23 cellular contexts compared by ENCODE assay signal in the genomic region with DNA sequence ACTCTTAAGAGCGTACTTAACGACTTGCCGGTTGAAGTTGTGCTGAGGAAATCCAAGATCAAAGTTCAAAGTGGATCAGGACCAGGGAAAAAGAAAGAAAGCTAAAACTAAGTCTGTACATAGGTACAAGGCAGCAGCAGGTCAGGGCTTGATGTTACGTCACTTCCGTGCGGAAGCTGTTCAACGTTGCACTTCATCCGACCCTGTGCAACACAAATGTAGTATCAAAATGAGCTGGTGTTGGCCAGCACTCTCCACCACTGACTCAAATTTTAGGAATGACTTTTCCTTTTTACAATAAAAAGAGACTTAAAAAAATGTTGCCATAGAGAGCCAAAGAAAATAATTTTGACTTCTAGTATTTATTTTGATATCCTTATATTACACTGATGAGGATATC.
"Had no signal": no experiment of that assay in that cellular context is flagged by ENCODE, and none has a peak within 500 bp of the region (broad histone marks: within the 10 kb centered on the region; RNA-seq: fewer than 3 reads in every experiment).

No MANE protein-coding gene starts in this region.

- H3K27me3 Mint-ChIP-seq: activated naive CD8-positive, alpha-beta T cell treated with anti-CD3 and anti-CD28 coated beads, Interleukin-2, amount 10 ng/mL, durations not matched to agents 7 days and 5 days; progenitor cell of endocrine pancreas; stimulated activated naive CD8-positive, alpha-beta T cell treated with anti-CD3 and anti-CD28 coated beads, Interleukin-15, Interleukin-2, amounts not matched to agents 100 ng/mL and 50 ng/mL, for 24 hours had no signal

- H3K4me3 ChIP-seq: esophagus muscularis mucosa, left lung, right atrium auricular region, tibial nerve, uterus had no signal

- H3K4me1 Mint-ChIP-seq: activated naive CD8-positive, alpha-beta T cell treated with anti-CD3 and anti-CD28 coated beads, Interleukin-2, amount 10 ng/mL, durations not matched to agents 7 days and 5 days; nephron progenitor cell had no signal

- H3K36me3 ChIP-seq: esophagus muscularis mucosa, left lung, right atrium auricular region, tibial nerve, uterus, WERI-Rb-1 had no signal

- H3K9me3 ChIP-seq: esophagus muscularis mucosa, left lung, right atrium auricular region, tibial nerve, uterus had no signal

- H3K27me3 ChIP-seq: esophagus muscularis mucosa, left lung, right atrium auricular region, tibial nerve, uterus had no signal

- H3K27ac Mint-ChIP-seq: activated naive CD8-positive, alpha-beta T cell treated with anti-CD3 and anti-CD28 coated beads, Interleukin-2, amount 10 ng/mL, durations not matched to agents 7 days and 5 days; nephron progenitor cell; progenitor cell of endocrine pancreas; stimulated activated naive CD8-positive, alpha-beta T cell treated with anti-CD3 and anti-CD28 coated beads, Interleukin-15, Interleukin-2, amounts not matched to agents 100 ng/mL and 50 ng/mL, for 24 hours had no signal

- ATAC-seq: left lung had no signal

- H3K9me3 Mint-ChIP-seq: activated naive CD8-positive, alpha-beta T cell treated with anti-CD3 and anti-CD28 coated beads, Interleukin-2, amount 10 ng/mL, durations not matched to agents 7 days and 5 days; stimulated activated naive CD8-positive, alpha-beta T cell treated with anti-CD3 and anti-CD28 coated beads, Interleukin-15, Interleukin-2, amounts not matched to agents 100 ng/mL and 50 ng/mL, for 24 hours had no signal

- DNase-seq: activated CD4-positive, alpha-beta T cell treated with anti-CD3 and anti-CD28 coated beads for 1 hour; activated CD4-positive, alpha-beta T cell treated with anti-CD3 and anti-CD28 coated beads, Interleukin-2, amount 50 U/mL, for 4 hours; activated naive CD8-positive, alpha-beta T cell treated with anti-CD3 and anti-CD28 coated beads, Interleukin-2, amount 10 ng/mL, durations not matched to agents 7 days and 5 days; anterior cingulate cortex; cerebellar nuclear complex; dermis blood vessel endothelial cell; effector memory CD4-positive, alpha-beta T cell; foreskin melanocyte; head of caudate nucleus; left lung; mammary epithelial cell; nephron progenitor cell; occipital lobe; small intestine; stimulated activated CD4-positive, alpha-beta T cell treated with anti-CD3 and anti-CD28 coated beads, Interleukin-15, amount 100 ng/mL, for 24 hours; stimulated activated CD4-positive, alpha-beta T cell treated with anti-CD3 and anti-CD28 coated beads, Interleukin-2, amount 100 ng/mL, for 48 hours; uterus; WERI-Rb-1 had no signal

- H3K36me3 Mint-ChIP-seq: activated naive CD8-positive, alpha-beta T cell treated with anti-CD3 and anti-CD28 coated beads, Interleukin-2, amount 10 ng/mL, durations not matched to agents 7 days and 5 days had no signal

- H3K4me3 Mint-ChIP-seq: activated naive CD8-positive, alpha-beta T cell treated with anti-CD3 and anti-CD28 coated beads, Interleukin-2, amount 10 ng/mL, durations not matched to agents 7 days and 5 days; nephron progenitor cell; stimulated activated naive CD8-positive, alpha-beta T cell treated with anti-CD3 and anti-CD28 coated beads, Interleukin-15, Interleukin-2, amounts not matched to agents 100 ng/mL and 50 ng/mL, for 24 hours had no signal
